ENCODE assay signal across 8 cellular contexts in genomic region chr9:87337335-87338074, GRCh38.
DNase-seq lines count a peak whose midpoint lies in the region; FAIRE-seq and TF ChIP-seq lines count a peak whose summit lies in the region.

No MANE protein-coding gene starts in this region.

- no CpG with 5 or more reads among the region's 13 CpGs for WGBS in mesendoderm (ENCODE audit: extremely low coverage, insufficient coverage, low lambda C conversion rate)

- no peaks in the 10 kb centered on the region for H3K9me3 ChIP-seq in A673 (ENCODE audit: low read depth, low read length, poor library complexity, severe bottlenecking)

- H3K23ac ChIP-seq in mesendoderm (ENCODE audit: low read length): no peak overlapping the region

- H3K4ac ChIP-seq in mesendoderm (ENCODE audit: low read depth, low read length): peak overlapping the region; percentile 7

- H3K18ac ChIP-seq in mesendoderm (ENCODE audit: low read length): peak overlapping the region; percentile 78

- CTCF ChIA-PET in A673 (lab: Charles Lee): interaction anchor here (0.6 to 1.2 kb wide), 7 partner anchors 149 to 319 kb away, joined by 3 to 6 read pairs (median 3); partner anchors contain the start of gene DAPK1

- peak overlapping the region; percentile 47 for H3K9ac ChIP-seq in mesendoderm (ENCODE audit: low read length)

- POLR2A ChIA-PET in A673 (lab: Charles Lee; ENCODE audit: low non-redundant PET): interaction anchor here (0.8 kb wide), 1 partner anchor 689 kb away, joined by 6 read pairs; no protein-coding TSS in a partner anchor

- TF ChIP-seq CTCF in A673 (conservative IDR thresholded peaks at IDR 0.05; ENCODE audit: low read depth, low read length) (no peak), coronary artery (IDR thresholded peaks at IDR 0.05) (no peak), D721Med (IDR thresholded peaks at IDR 0.05; ENCODE audit: insufficient read depth, missing control alignments) (no peak)

- no peaks in the 10 kb centered on the region for H3K79me2 ChIP-seq in mesendoderm (ENCODE audit: control insufficient read depth, insufficient read depth, low read length)

- H2AK5ac ChIP-seq in mesendoderm (ENCODE audit: low read length): no peak overlapping the region

- H3K27me3 ChIP-seq in A673 (replicated peaks; ENCODE audit: insufficient read depth, low read depth, low read length, poor library complexity) (no peaks in the 10 kb centered on the region), mesendoderm (ENCODE audit: insufficient read depth, low read length, poor library complexity) (no peaks in the 10 kb centered on the region)

- H4K8ac ChIP-seq in mesendoderm (ENCODE audit: low read depth, low read length): peak overlapping the region; percentile 58

- H3K36me3 ChIP-seq in A673 (ENCODE audit: insufficient read depth, low read length, poor library complexity, severe bottlenecking) (no peaks in the 10 kb centered on the region), mesendoderm (ENCODE audit: control insufficient read depth, insufficient read depth, low read length) (no peaks in the 10 kb centered on the region)

- no TSS peak for BruUV-seq in A673 (replicated peaks; lab: Mats Ljungman, UMichigan)

- H2BK5ac ChIP-seq in mesendoderm (ENCODE audit: low read length): no peak overlapping the region

- DNase-seq in A673 (ENCODE audit: low spot score) (peak; percentile 84), LHCN-M2 (ENCODE audit: low read depth) (peak; percentile 65), coronary artery (ENCODE audit: low spot score) (no peak), mesendoderm (peak; percentile 96), CD1c-positive myeloid dendritic cell (ENCODE audit: extremely low spot score) (no peak), D721Med (ENCODE audit: insufficient read length, low spot score) (no peak), SIG-M5 treated with dmso at 0.1 percent for 504 hours (lab: John Stamatoyannopoulos, UW; ENCODE audit: unreplicated experiment) (no peak), GF-D8 (lab: John Stamatoyannopoulos, UW) (no peak)

- peaks cover 49% of the 10 kb centered on the region for H3K4me1 ChIP-seq in A673 (ENCODE audit: insufficient read depth, low read length, poor library complexity, severe bottlenecking)
- peaks cover 8% of the 10 kb centered on the region for H3K4me1 ChIP-seq in mesendoderm (ENCODE audit: control insufficient read depth, low read depth, low read length)

- H2BK120ac ChIP-seq in mesendoderm (ENCODE audit: low read depth, low read length): no peak overlapping the region

- intact Hi-C loops in A673 (cut with micrococcal nuclease; ENCODE audit: unreplicated experiment): loop anchor here (1.0 to 5.0 kb wide), 7 partner anchors 69 to 925 kb away; partner anchors contain the start of gene DAPK1

- peak overlapping the region; percentile 8 for H3K56ac ChIP-seq in mesendoderm (ENCODE audit: low read length)

- no peak for FAIRE-seq in D721Med (lab: Jason Lieb, UNC)

- no peak overlapping the region for H4K5ac ChIP-seq in mesendoderm (ENCODE audit: low read length)

- peak overlapping the region; percentile 77 for H3K27ac ChIP-seq in A673 (ENCODE audit: low read depth, low read length, poor library complexity, severe bottlenecking)
- no peak overlapping the region for H3K27ac ChIP-seq in coronary artery
- H3K27ac ChIP-seq in mesendoderm (ENCODE audit: low read depth, low read length): peak overlapping the region; percentile 64

- peak overlapping the region; percentile 55 for H3K4me2 ChIP-seq in mesendoderm (ENCODE audit: low read length)

- peak overlapping the region; percentile 61 for H2BK15ac ChIP-seq in mesendoderm (replicated peaks; ENCODE audit: low read depth)

- H3K4me3 ChIP-seq in A673 (ENCODE audit: low read depth, low read length, poor library complexity, severe bottlenecking): peak overlapping the region; percentile 49
- peak overlapping the region; percentile 62 for H3K4me3 ChIP-seq in coronary artery
- no peak overlapping the region for H3K4me3 ChIP-seq in mesendoderm (ENCODE audit: low read length)

- no peaks in the 10 kb centered on the region for H3K79me1 ChIP-seq in mesendoderm (ENCODE audit: low read length)

Comparison
In these comparisons a context has a peak if more than half of its experiments do, and no peak if none do; other contexts are left out.
1. DNase-seq: peak in A673 (single experiment), LHCN-M2 (single experiment) and mesendoderm (single experiment); none in coronary artery (single experiment), CD1c-positive myeloid dendritic cell (single experiment), D721Med (single experiment), SIG-M5 treated with dmso at 0.1 percent for 504 hours (single experiment) and GF-D8 (single experiment).
2. H3K27ac ChIP-seq: peak in A673 (single experiment) and mesendoderm (single experiment); none in coronary artery (0 of 2).